Comparison of ENCODE assay signal across 11 cellular contexts in genomic region chr4:143085224-143085623, GRCh38.
DNase-seq lines count a peak whose midpoint lies in the region; ATAC-seq and TF ChIP-seq lines count a peak whose summit lies in the region.
"Had no signal": no experiment of that assay in that cellular context is flagged by ENCODE, and none has a peak within 500 bp of the region (broad histone marks: within the 10 kb centered on the region; RNA-seq: fewer than 3 reads in every experiment).

No MANE protein-coding gene starts in this region.

- peak in 1 of 4 donors; percentile 43 for ATAC-seq in right lobe of liver

- H3K27me3 ChIP-seq in A673 (replicated peaks; ENCODE audit: insufficient read depth, low read depth, low read length, poor library complexity) (no peaks in the 10 kb centered on the region), right lobe of liver (no peaks in the 10 kb centered on the region)
- H3K27me3 ChIP-seq: ovary, uterus had no signal

- H3K36me3 ChIP-seq in A673 (ENCODE audit: insufficient read depth, low read length, poor library complexity, severe bottlenecking) (no peaks in the 10 kb centered on the region), right lobe of liver (no peaks in the 10 kb centered on the region)
- H3K36me3 ChIP-seq: ovary, uterus had no signal

- H3K27ac ChIP-seq in A673 (ENCODE audit: low read depth, low read length, poor library complexity, severe bottlenecking) (no peak overlapping the region), right lobe of liver (no peak overlapping the region)
- H3K27ac ChIP-seq: ovary, uterus had no signal

- TF ChIP-seq CTCF in A673 (conservative IDR thresholded peaks at IDR 0.05; ENCODE audit: low read depth, low read length) (peak; percentile 43), cardiac fibroblast (IDR thresholded peaks at IDR 0.05; ENCODE audit: low read depth, low read length) (no peak), right lobe of liver (IDR thresholded peaks at IDR 0.05) (peak; percentile 20 to 38 (median 24)), GM10248 (IDR thresholded peaks at IDR 0.05; ENCODE audit: control extremely low read depth, extremely low read depth, low read depth, missing control alignments) (no peak)

- 13% methylated on average over 2 of the region's 2 CpGs for WGBS in right lobe of liver (ENCODE audit: insufficient coverage, low coverage, low lambda C conversion rate, missing lambda C conversion rate)

- CTCF ChIA-PET in A673 (lab: Charles Lee), result no interaction called here
- CTCF ChIA-PET in GM10248 (lab: Yijun Ruan, JAX), result no interaction called here

- in situ Hi-C loops in KBM-7 (cut with MboI; ENCODE audit: low pct_unique_long_range_greater_than_20kb, low sequenced_read_pairs), result no loop called here

- H3K4me3 ChIP-seq in A673 (ENCODE audit: low read depth, low read length, poor library complexity, severe bottlenecking) (no peak overlapping the region), cardiac fibroblast (replicated peaks in 1 of 2; ENCODE audit: low read depth in 2 of 2, low read length in 2 of 2) (no peak overlapping the region), right lobe of liver (no peak overlapping the region)
- H3K4me3 ChIP-seq: ovary, uterus had no signal

- no TSS peak for BruUV-seq in A673 (replicated peaks; lab: Mats Ljungman, UMichigan)

- DNase-seq in A673 (ENCODE audit: low spot score), result peak; percentile 14
- DNase-seq in KBM-7, result peak; percentile 5
- DNase-seq in cardiac fibroblast (ENCODE audit: low read depth in 2 of 2), result peak; percentile 18 to 23
- DNase-seq in right lobe of liver, result no peak
- no peak for DNase-seq in NCI-H1694 treated with DMSO at 0.1 percent for 48 hours (lab: John Stamatoyannopoulos, UW)
- no peak for DNase-seq in CD1c-positive myeloid dendritic cell (ENCODE audit: extremely low spot score)
- DNase-seq in NCI-H1048 (lab: John Stamatoyannopoulos, UW), result no peak
- DNase-seq in GM10248 (ENCODE audit: extremely low spot score), result no peak
- DNase-seq: CD4-positive, alpha-beta memory T cell; ovary; uterus had no signal

- intact Hi-C loops in A673 (cut with micrococcal nuclease; ENCODE audit: unreplicated experiment) (loop anchor here (10.0 kb wide), 1 partner anchor 1930 kb away; no protein-coding TSS in a partner anchor), right lobe of liver (cut with DNase I) (no loop called here)

- H3K9me3 ChIP-seq in A673 (ENCODE audit: low read depth, low read length, poor library complexity, severe bottlenecking), result no peaks in the 10 kb centered on the region
- no peaks in the 10 kb centered on the region for H3K9me3 ChIP-seq in right lobe of liver
- H3K9me3 ChIP-seq: ovary, uterus had no signal

- POLR2A ChIA-PET in A673 (lab: Charles Lee; ENCODE audit: low non-redundant PET), result no interaction called here
- POLR2A ChIA-PET in GM10248 (lab: Yijun Ruan, JAX), result no interaction called here

- H3K4me1 ChIP-seq in A673 (ENCODE audit: insufficient read depth, low read length, poor library complexity, severe bottlenecking) (no peaks in the 10 kb centered on the region), right lobe of liver (no peaks in the 10 kb centered on the region)
- H3K4me1 ChIP-seq: uterus had no signal

- TF ChIP-seq POLR2A in right lobe of liver (IDR thresholded peaks at IDR 0.05), result no peak

Comparison
In these comparisons a context has a peak if more than half of its experiments do, and no peak if none do; other contexts are left out.
1. DNase-seq: peak in A673 (single experiment), KBM-7 (single experiment) and cardiac fibroblast (2 of 2); none in right lobe of liver (0 of 3), NCI-H1694 treated with DMSO at 0.1 percent for 48 hours (single experiment), CD1c-positive myeloid dendritic cell (single experiment), NCI-H1048 (single experiment) and GM10248 (single experiment).
2. CTCF ChIP-seq: peak in A673 (single experiment) and right lobe of liver (4 of 4); none in cardiac fibroblast (single experiment) and GM10248 (single experiment).